10 cellular contexts compared by ENCODE assay signal in the genomic region with DNA sequence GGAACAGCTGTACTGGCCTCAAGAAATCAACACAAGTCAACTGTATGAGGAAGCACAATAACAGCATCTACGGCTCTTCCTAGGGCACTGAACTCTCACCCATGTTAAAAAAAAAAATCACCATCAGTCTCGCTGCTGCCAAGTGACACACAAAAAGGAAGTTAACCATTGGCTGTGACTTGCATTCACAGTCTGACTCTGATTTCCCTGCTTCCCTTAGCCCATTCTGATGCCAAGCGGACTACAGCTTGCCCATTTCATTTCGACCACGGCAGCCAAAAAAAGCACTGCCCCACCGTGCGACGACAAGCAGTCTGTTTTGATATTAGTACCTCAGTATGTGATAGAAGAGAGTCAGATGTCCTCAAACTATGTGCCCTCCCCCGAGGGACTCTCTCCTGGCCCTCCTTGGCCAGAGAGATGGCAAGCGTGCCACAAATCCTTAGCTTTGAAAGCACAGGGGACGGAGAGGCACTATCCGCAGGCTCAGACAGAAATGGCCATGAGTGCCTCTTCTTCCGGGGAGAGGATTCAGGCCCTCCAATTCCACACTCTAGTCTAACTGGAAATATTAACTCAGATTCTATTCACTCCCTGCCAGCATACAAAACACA.
A peak's percentile ranks its signal among the peaks of the same experiment; 100 is the strongest.
DNase-seq lines count a peak whose midpoint lies in the region; ATAC-seq, FAIRE-seq and TF ChIP-seq lines count a peak whose summit lies in the region.
"Had no signal": no experiment of that assay in that cellular context is flagged by ENCODE, and none has a peak within 500 bp of the region (broad histone marks: within the 10 kb centered on the region; RNA-seq: fewer than 3 reads in every experiment).

No MANE protein-coding gene starts in this region.

- no peaks in the 10 kb centered on the region for H3K4me1 Mint-ChIP-seq in stimulated activated effector memory CD8-positive, alpha-beta T cell treated with anti-CD3 and anti-CD28 coated beads, Interleukin-12 subunit alpha, Interleukin-12 subunit beta, amount 100 ng/mL, for 72 hours

- TF ChIP-seq EP300 in stomach (IDR thresholded peaks at IDR 0.05) = no peak

- no peak overlapping the region for H3K27ac Mint-ChIP-seq in stimulated activated effector memory CD8-positive, alpha-beta T cell treated with anti-CD3 and anti-CD28 coated beads, Interleukin-12 subunit alpha, Interleukin-12 subunit beta, amount 100 ng/mL, for 72 hours

- H3K4me3 Mint-ChIP-seq in stimulated activated effector memory CD8-positive, alpha-beta T cell treated with anti-CD3 and anti-CD28 coated beads, Interleukin-12 subunit alpha, Interleukin-12 subunit beta, amount 100 ng/mL, for 72 hours = no peak overlapping the region

- H3K9me3 ChIP-seq in kidney (ENCODE audit: control insufficient read depth in 1 of 2, low read length in 2 of 2) (no peaks in the 10 kb centered on the region), stomach (no peaks in the 10 kb centered on the region)

- H3K36me3 Mint-ChIP-seq in stimulated activated effector memory CD8-positive, alpha-beta T cell treated with anti-CD3 and anti-CD28 coated beads, Interleukin-12 subunit alpha, Interleukin-12 subunit beta, amount 100 ng/mL, for 72 hours = no peaks in the 10 kb centered on the region

- FAIRE-seq in kidney (lab: Jason Lieb, UNC) (no peak), urothelium cell line (lab: Jason Lieb, UNC) (no peak)

- no peak overlapping the region for H3K9ac ChIP-seq in kidney (ENCODE audit: low read length in 2 of 2)

- intact Hi-C loops in kidney (cut with DNase I) (no loop called here), stomach (cut with DNase I; ENCODE audit: low total_unique reads) (no loop called here)

- WGBS in stomach, 5 donors = 66 to 80% (median 70%) methylated on average over 13 of the region's 13 CpGs

- DNase-seq in kidney (no peak), stomach (no peak), urothelium cell line (ENCODE audit: low spot score) (no peak), H7 (no peak)
- no peak for DNase-seq in stimulated activated effector memory CD8-positive, alpha-beta T cell treated with anti-CD3 and anti-CD28 coated beads, Interleukin-12 subunit alpha, Interleukin-12 subunit beta, amount 100 ng/mL, for 72 hours (ENCODE audit: low spot score in 2 of 2)
- DNase-seq: foreskin melanocyte, NCI-H526 treated with DMSO at 0.1 percent for 48 hours had no signal

- TF ChIP-seq CTCF in kidney (IDR thresholded peaks at IDR 0.05; ENCODE audit: borderline replicate concordance, extremely low read depth, insufficient read depth) (no peak), stomach (IDR thresholded peaks at IDR 0.05) (no peak)

- H3K27me3 ChIP-seq in stomach (no peaks in the 10 kb centered on the region), H7 (ENCODE audit: control insufficient read depth, insufficient read depth, low read length) (no peaks in the 10 kb centered on the region)

- H3K27ac ChIP-seq in angular gyrus (ENCODE audit: low read depth, low read length) (peak overlapping the region; percentile 92), kidney (ENCODE audit: low read depth in 2 of 2, low read length in 2 of 2) (peak overlapping the region; percentile 37 to 56), stomach (peak overlapping the region; percentile 5 to 72 (median 67))

- H3K9me3 Mint-ChIP-seq in stimulated activated effector memory CD8-positive, alpha-beta T cell treated with anti-CD3 and anti-CD28 coated beads, Interleukin-12 subunit alpha, Interleukin-12 subunit beta, amount 100 ng/mL, for 72 hours = no peaks in the 10 kb centered on the region

- peaks cover 0 to 4% of the 10 kb centered on the region in 2 donors for H3K4me1 ChIP-seq in kidney (ENCODE audit: control insufficient read depth in 1 of 2, insufficient read depth in 1 of 2, low read depth in 1 of 2, low read length in 2 of 2)
- peaks cover 0 to 36% (median 0%) of the 10 kb centered on the region in 4 donors for H3K4me1 ChIP-seq in stomach

- ATAC-seq in GM21390 (IDR thresholded peaks at IDR 0.05; ENCODE audit: unreplicated experiment) = peak; percentile 72
- ATAC-seq in GM18498 (IDR thresholded peaks at IDR 0.05; ENCODE audit: unreplicated experiment) = no peak
- no peak for ATAC-seq in stimulated activated effector memory CD8-positive, alpha-beta T cell treated with anti-CD3 and anti-CD28 coated beads, Interleukin-12 subunit alpha, Interleukin-12 subunit beta, amount 100 ng/mL, for 72 hours

- no peak for TF ChIP-seq POLR2A in stomach (IDR thresholded peaks at IDR 0.05)

- H3K36me3 ChIP-seq in kidney (ENCODE audit: control insufficient read depth in 1 of 2, insufficient read depth in 2 of 2, low read length in 2 of 2) (no peaks in the 10 kb centered on the region), stomach (no peaks in the 10 kb centered on the region), H7 (replicated peaks; ENCODE audit: control insufficient read depth, insufficient read depth, low read length) (no peaks in the 10 kb centered on the region)

- H3K4me3 ChIP-seq in kidney (ENCODE audit: low read length in 2 of 2) (peak overlapping the region in 1 of 2 donors; percentile 17), stomach (peak overlapping the region in 2 of 4 donors; percentile 1 to 5), H7 (ENCODE audit: insufficient read depth, low read depth, low read length) (no peak overlapping the region)
